ENCODE assay signal across 8 cellular contexts in the genomic region with DNA sequence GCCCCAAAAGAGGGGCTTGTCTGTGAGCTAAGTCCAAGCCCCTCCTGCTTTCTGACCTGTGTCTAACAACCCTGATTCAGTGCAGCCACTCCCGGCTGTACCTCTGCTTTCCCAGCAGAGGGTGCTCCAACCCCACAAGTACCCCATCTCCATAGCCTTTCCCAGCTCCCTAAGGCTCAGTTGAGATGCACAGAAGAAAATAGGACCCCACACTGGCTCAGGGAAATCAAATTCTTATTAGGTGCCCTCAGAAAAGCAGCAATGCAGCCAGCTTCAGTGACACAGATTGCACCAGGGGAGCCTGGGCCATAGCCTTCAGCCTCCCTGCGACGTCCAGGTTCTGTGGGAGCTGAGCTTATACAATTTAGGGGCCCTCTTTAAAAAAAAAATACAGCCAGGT. TPM values are rescaled to one million over a fixed set of nuclear protein-coding genes. Genes with fewer than 3 reads are reported as not detected.
A peak's percentile ranks its signal among the peaks of the same experiment; 100 is the strongest.
DNase-seq lines count a peak whose midpoint lies in the region; ATAC-seq and TF ChIP-seq lines count a peak whose summit lies in the region.

No MANE protein-coding gene starts in this region.

- no peaks in the 10 kb centered on the region for H3K9me3 ChIP-seq in SU-DHL-6 (ENCODE audit: insufficient read depth, low read length)

- intact Hi-C loops in left ventricle myocardium superior (cut with micrococcal nuclease) = loop anchor here (10.0 kb wide), 1 partner anchor 439 kb away; no protein-coding TSS in a partner anchor

- H2AFZ ChIP-seq in SU-DHL-6 (ENCODE audit: low read depth, low read length, severe bottlenecking) = no peak overlapping the region

- H3F3A ChIP-seq in SU-DHL-6 (ENCODE audit: insufficient read depth) = no peaks in the 10 kb centered on the region

- H3K27me3 ChIP-seq in SU-DHL-6 (ENCODE audit: low read length) = no peaks in the 10 kb centered on the region

- H3K4me3 ChIP-seq in GM12865 (ENCODE audit: low read depth, low read length) = no peak overlapping the region
- H3K4me3 ChIP-seq in SU-DHL-6 (ENCODE audit: insufficient read depth, low read length, poor library complexity, severe bottlenecking) = no peak overlapping the region

- DNase-seq in GM12865 (ENCODE audit: low read depth) = peak; percentile 71
- DNase-seq in NCI-H1105 (lab: John Stamatoyannopoulos, UW) = peak; percentile 67
- peak in 49 of 56 donors; percentile 8 to 79 (median 39) for DNase-seq in amygdala (lab: John Stamatoyannopoulos, UW)
- DNase-seq in left ventricle myocardium superior = peak; percentile 61
- peak; percentile 52 for DNase-seq in renal cortical epithelial cell (ENCODE audit: low read depth)

- H3K9ac ChIP-seq in SU-DHL-6 (ENCODE audit: low read length) = no peak overlapping the region

- peak; percentile 93 for TF ChIP-seq CTCF in GM12865 (IDR thresholded peaks at IDR 0.05; ENCODE audit: insufficient read depth, low read depth, low read length, missing control alignments)
- peak; percentile 82 for TF ChIP-seq CTCF in SU-DHL-6 (IDR thresholded peaks at IDR 0.05; ENCODE audit: insufficient read depth, low read length, poor library complexity, severe bottlenecking)

- H4K20me1 ChIP-seq in SU-DHL-6 (ENCODE audit: low read depth, low read length) = no peaks in the 10 kb centered on the region

- H3K27ac ChIP-seq in SU-DHL-6 (ENCODE audit: low read depth, low read length) = no peak overlapping the region

- H3K4me2 ChIP-seq in SU-DHL-6 (ENCODE audit: low read depth, low read length, poor library complexity, severe bottlenecking) = no peak overlapping the region

- H3K36me3 ChIP-seq in SU-DHL-6 (ENCODE audit: low read length) = no peaks in the 10 kb centered on the region

- no peaks in the 10 kb centered on the region for H3K79me2 ChIP-seq in SU-DHL-6 (ENCODE audit: insufficient read depth, low read length)

- no peaks in the 10 kb centered on the region for H3K9me2 ChIP-seq in SU-DHL-6 (replicated peaks; ENCODE audit: insufficient read depth, low read length)

- ATAC-seq in left ventricle myocardium superior (peak; percentile 90), GM19395 (IDR thresholded peaks at IDR 0.05; ENCODE audit: unreplicated experiment) (no peak), GM18870 (IDR thresholded peaks at IDR 0.05; ENCODE audit: unreplicated experiment) (no peak)

RNA-seq across cellular contexts. Expression of a gene that starts 49.9 kb away (rescaled TPM):
- total RNA-seq in left ventricle myocardium superior (not detected), renal cortical epithelial cell (not detected in 2 replicates)
